1 cellular context compared by ENCODE assay signal in the genomic region with DNA sequence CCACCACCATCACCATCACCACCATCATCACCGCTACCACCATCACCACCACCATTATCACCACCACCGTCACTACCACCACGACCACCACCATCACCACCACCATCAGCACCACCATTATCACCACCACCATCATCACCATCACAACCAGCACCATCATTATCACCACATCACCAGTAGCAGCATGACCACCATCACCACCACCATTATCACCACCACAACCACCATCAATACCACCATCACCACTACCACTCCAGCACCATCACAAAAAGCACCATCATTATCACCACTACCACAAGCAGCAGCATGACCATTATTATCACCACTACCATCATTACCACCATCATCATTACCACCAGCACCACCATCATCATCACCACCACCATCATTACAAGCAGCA.
A peak's percentile ranks its signal among the peaks of the same experiment; 100 is the strongest.
TF ChIP-seq lines count a peak whose summit lies in the region.

No MANE protein-coding gene starts in this region.

TF ChIP-seq in HEK293, 187 proteins besides CTCF, POLR2A, EP300 and RAD21 (continued from another document):
- TF ChIP-seq, protein P1, sequence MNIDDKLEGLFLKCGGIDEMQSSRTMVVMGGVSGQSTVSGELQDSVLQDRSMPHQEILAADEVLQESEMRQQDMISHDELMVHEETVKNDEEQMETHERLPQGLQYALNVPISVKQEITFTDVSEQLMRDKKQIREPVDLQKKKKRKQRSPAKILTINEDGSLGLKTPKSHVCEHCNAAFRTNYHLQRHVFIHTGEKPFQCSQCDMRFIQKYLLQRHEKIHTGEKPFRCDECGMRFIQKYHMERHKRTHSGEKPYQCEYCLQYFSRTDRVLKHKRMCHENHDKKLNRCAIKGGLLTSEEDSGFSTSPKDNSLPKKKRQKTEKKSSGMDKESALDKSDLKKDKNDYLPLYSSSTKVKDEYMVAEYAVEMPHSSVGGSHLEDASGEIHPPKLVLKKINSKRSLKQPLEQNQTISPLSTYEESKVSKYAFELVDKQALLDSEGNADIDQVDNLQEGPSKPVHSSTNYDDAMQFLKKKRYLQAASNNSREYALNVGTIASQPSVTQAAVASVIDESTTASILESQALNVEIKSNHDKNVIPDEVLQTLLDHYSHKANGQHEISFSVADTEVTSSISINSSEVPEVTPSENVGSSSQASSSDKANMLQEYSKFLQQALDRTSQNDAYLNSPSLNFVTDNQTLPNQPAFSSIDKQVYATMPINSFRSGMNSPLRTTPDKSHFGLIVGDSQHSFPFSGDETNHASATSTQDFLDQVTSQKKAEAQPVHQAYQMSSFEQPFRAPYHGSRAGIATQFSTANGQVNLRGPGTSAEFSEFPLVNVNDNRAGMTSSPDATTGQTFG (tag by site-specific recombination; IDR thresholded peaks at IDR 0.05; ENCODE audit: borderline replicate concordance): peak; percentile 67; the same call in 1 of the 2 replicates
- TF ChIP-seq, protein P2, sequence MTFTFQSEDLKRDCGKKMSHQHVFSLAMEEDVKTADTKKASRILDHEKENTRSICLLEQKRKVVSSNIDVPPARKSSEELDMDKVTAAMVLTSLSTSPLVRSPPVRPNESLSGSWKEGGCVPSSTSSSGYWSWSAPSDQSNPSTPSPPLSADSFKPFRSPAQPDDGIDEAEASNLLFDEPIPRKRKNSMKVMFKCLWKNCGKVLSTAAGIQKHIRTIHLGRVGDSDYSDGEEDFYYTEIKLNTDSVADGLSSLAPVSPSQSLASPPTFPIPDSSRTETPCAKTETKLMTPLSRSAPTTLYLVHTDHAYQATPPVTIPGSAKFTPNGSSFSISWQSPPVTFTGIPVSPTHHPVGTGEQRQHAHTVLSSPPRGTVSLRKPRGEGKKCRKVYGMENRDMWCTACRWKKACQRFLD (tag by site-specific recombination; IDR thresholded peaks at IDR 0.05): no peak
- TF ChIP-seq ZNF324 (tag by site-specific recombination; IDR thresholded peaks at IDR 0.05) (no peak), ZNF585B (tag by site-specific recombination; IDR thresholded peaks at IDR 0.05) (no peak)
- TF ChIP-seq, protein P3, sequence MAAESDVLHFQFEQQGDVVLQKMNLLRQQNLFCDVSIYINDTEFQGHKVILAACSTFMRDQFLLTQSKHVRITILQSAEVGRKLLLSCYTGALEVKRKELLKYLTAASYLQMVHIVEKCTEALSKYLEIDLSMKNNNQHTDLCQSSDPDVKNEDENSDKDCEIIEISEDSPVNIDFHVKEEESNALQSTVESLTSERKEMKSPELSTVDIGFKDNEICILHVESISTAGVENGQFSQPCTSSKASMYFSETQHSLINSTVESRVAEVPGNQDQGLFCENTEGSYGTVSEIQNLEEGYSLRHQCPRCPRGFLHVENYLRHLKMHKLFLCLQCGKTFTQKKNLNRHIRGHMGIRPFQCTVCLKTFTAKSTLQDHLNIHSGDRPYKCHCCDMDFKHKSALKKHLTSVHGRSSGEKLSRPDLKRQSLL (tag by site-specific recombination; IDR thresholded peaks at IDR 0.05): no peak
- TF ChIP-seq, protein P4, sequence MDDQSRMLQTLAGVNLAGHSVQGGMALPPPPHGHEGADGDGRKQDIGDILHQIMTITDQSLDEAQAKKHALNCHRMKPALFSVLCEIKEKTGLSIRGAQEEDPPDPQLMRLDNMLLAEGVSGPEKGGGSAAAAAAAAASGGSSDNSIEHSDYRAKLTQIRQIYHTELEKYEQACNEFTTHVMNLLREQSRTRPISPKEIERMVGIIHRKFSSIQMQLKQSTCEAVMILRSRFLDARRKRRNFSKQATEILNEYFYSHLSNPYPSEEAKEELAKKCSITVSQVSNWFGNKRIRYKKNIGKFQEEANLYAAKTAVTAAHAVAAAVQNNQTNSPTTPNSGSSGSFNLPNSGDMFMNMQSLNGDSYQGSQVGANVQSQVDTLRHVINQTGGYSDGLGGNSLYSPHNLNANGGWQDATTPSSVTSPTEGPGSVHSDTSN (CRISPR knock-in tag; IDR thresholded peaks at IDR 0.05): no peak
- TF ChIP-seq, protein P5, sequence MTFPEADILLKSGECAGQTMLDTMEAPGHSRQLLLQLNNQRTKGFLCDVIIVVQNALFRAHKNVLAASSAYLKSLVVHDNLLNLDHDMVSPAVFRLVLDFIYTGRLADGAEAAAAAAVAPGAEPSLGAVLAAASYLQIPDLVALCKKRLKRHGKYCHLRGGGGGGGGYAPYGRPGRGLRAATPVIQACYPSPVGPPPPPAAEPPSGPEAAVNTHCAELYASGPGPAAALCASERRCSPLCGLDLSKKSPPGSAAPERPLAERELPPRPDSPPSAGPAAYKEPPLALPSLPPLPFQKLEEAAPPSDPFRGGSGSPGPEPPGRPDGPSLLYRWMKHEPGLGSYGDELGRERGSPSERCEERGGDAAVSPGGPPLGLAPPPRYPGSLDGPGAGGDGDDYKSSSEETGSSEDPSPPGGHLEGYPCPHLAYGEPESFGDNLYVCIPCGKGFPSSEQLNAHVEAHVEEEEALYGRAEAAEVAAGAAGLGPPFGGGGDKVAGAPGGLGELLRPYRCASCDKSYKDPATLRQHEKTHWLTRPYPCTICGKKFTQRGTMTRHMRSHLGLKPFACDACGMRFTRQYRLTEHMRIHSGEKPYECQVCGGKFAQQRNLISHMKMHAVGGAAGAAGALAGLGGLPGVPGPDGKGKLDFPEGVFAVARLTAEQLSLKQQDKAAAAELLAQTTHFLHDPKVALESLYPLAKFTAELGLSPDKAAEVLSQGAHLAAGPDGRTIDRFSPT (tag by site-specific recombination; IDR thresholded peaks at IDR 0.05): no peak
TF ChIP-seq in HEK293: peak in this region for 18.
